Comparison of ENCODE assay signal across 24 cellular contexts in genomic region chr6:136563386-136564152, GRCh38. TPM values are rescaled to one million over a fixed set of nuclear protein-coding genes. Genes with fewer than 3 reads are reported as not detected.
A peak's percentile ranks its signal among the peaks of the same experiment; 100 is the strongest.
DNase-seq lines count a peak whose midpoint lies in the region; ATAC-seq and TF ChIP-seq lines count a peak whose summit lies in the region.
"Had no signal": no experiment of that assay in that cellular context is flagged by ENCODE, and none has a peak within 500 bp of the region (broad histone marks: within the 10 kb centered on the region; RNA-seq: fewer than 3 reads in every experiment).

No MANE protein-coding gene starts in this region.

- H3K9ac ChIP-seq in mammary epithelial cell (ENCODE audit: insufficient read depth, low read length) = no peak overlapping the region

- dilution Hi-C loops in mammary epithelial cell (cut with HindIII; ENCODE audit: low sequenced_read_pairs) = no loop called here

- peaks cover 4% of the 10 kb centered on the region for H3K4me1 ChIP-seq in CD8-positive, alpha-beta memory T cell (ENCODE audit: insufficient read depth, low read length)
- peaks cover 14% of the 10 kb centered on the region for H3K4me1 ChIP-seq in mammary epithelial cell (ENCODE audit: insufficient read depth, low read length)
- H3K4me1 ChIP-seq in prostate gland (replicated peaks) = peaks cover 26% of the 10 kb centered on the region
- H3K4me1 ChIP-seq in osteoblast (ENCODE audit: insufficient read depth, low read length) = no peaks in the 10 kb centered on the region
- H3K4me1 ChIP-seq: SJSA1 had no signal

- H3K27ac Mint-ChIP-seq in CD8-positive, alpha-beta memory T cell = peak overlapping the region in 6 of 8 donors; percentile 4 to 88 (median 12)
- H3K27ac Mint-ChIP-seq: activated naive CD4-positive, alpha-beta T cell treated with anti-CD3 and anti-CD28 coated beads, Interleukin-2, amount 10 ng/mL, durations not matched to agents 7 days and 5 days; activated T-cell treated with anti-CD3 and anti-CD28 coated beads, Interleukin-2, amount 50 U/mL, for 24 hours; mesothelial cell of epicardium; WTC11 had no signal

- H3K36me3 ChIP-seq in CD8-positive, alpha-beta memory T cell (ENCODE audit: insufficient read depth, low read length) = peaks cover 11% of the 10 kb centered on the region
- H3K36me3 ChIP-seq in mammary epithelial cell (ENCODE audit: insufficient read depth, low read length) = no peaks in the 10 kb centered on the region
- no peaks in the 10 kb centered on the region for H3K36me3 ChIP-seq in prostate gland
- no peaks in the 10 kb centered on the region for H3K36me3 ChIP-seq in osteoblast (ENCODE audit: insufficient read depth, low read length)

- H3K4me3 ChIP-seq in CD8-positive, alpha-beta memory T cell (ENCODE audit: low read length) = no peak overlapping the region
- H3K4me3 ChIP-seq in LNCaP clone FGC (ENCODE audit: low read depth, low read length) (0 out of 2 replicates have a peak overlapping the region, but pooled peaks have one; percentile 21), mammary epithelial cell (replicated peaks in 1 of 3; ENCODE audit: insufficient read depth in 1 of 3, low read depth in 2 of 3, low read length in 3 of 3) (no peak overlapping the region), prostate gland (no peak overlapping the region), osteoblast (ENCODE audit: insufficient read depth, low read length) (no peak overlapping the region)
- H3K4me3 ChIP-seq: coronary artery, heart right ventricle, left lung, SJSA1 had no signal

- TF ChIP-seq CTCF in LNCaP clone FGC (IDR thresholded peaks at IDR 0.05; ENCODE audit: control insufficient read depth, extremely low read depth, insufficient read depth) = no peak
- no peak for TF ChIP-seq CTCF in mammary epithelial cell (conservative IDR thresholded peaks at IDR 0.05 in 1 of 2, IDR thresholded peaks at IDR 0.05 in 1 of 2; ENCODE audit: extremely low read depth in 1 of 2, insufficient read depth in 1 of 2, low read depth in 1 of 2, low read length in 2 of 2)
- TF ChIP-seq CTCF in prostate gland (IDR thresholded peaks at IDR 0.05) = no peak
- TF ChIP-seq CTCF in osteoblast (IDR thresholded peaks at IDR 0.05; ENCODE audit: extremely low read depth, low read depth, low read length) = no peak

- BruUV-seq in mammary epithelial cell (replicated peaks; lab: Mats Ljungman, UMichigan) = no TSS peak

- peak overlapping the region; percentile 41 for H2AFZ ChIP-seq in mammary epithelial cell (ENCODE audit: low read depth, low read length)
- no peak overlapping the region for H2AFZ ChIP-seq in osteoblast (ENCODE audit: low read length)

- H3K27me3 Mint-ChIP-seq in CD8-positive, alpha-beta memory T cell = no peaks in the 10 kb centered on the region
- H3K27me3 Mint-ChIP-seq: activated naive CD4-positive, alpha-beta T cell treated with anti-CD3 and anti-CD28 coated beads, Interleukin-2, amount 10 ng/mL, durations not matched to agents 7 days and 5 days; activated T-cell treated with anti-CD3 and anti-CD28 coated beads, Interleukin-2, amount 50 U/mL, for 24 hours had no signal

- no peak for ATAC-seq in HG02973 (IDR thresholded peaks at IDR 0.05; ENCODE audit: unreplicated experiment)
- ATAC-seq: heart right ventricle, left lung, WTC11 had no signal

- peaks cover 9 to 50% (median 26%) of the 10 kb centered on the region in 3 donors for H3K4me1 Mint-ChIP-seq in CD8-positive, alpha-beta memory T cell
- H3K4me1 Mint-ChIP-seq: neural crest cell, WTC11 had no signal

- peak overlapping the region in 2 of 7 donors; percentile 3 to 39 for H3K4me3 Mint-ChIP-seq in CD8-positive, alpha-beta memory T cell
- H3K4me3 Mint-ChIP-seq: activated naive CD4-positive, alpha-beta T cell treated with anti-CD3 and anti-CD28 coated beads, Interleukin-2, amount 10 ng/mL, durations not matched to agents 7 days and 5 days; activated T-cell treated with anti-CD3 and anti-CD28 coated beads, Interleukin-2, amount 50 U/mL, for 24 hours; mesothelial cell of epicardium; neural crest cell; WTC11 had no signal

- POLR2A ChIA-PET in CD8-positive, alpha-beta memory T cell (lab: Charles Lee) = interaction anchor here (0.7 kb wide), 1 partner anchor 682 kb away, joined by 3 read pairs; no protein-coding TSS in a partner anchor

- H3K4me2 ChIP-seq in mammary epithelial cell (ENCODE audit: insufficient read depth, low read depth, low read length) (peak overlapping the region; percentile 41), osteoblast (ENCODE audit: insufficient read depth, low read length) (no peak overlapping the region)

- H3K36me3 Mint-ChIP-seq in CD8-positive, alpha-beta memory T cell = peaks cover 5 to 77% (median 32%) of the 10 kb centered on the region in 3 donors
- H3K36me3 Mint-ChIP-seq: WTC11 had no signal

- H3K27ac ChIP-seq in CD8-positive, alpha-beta memory T cell (ENCODE audit: low read depth, low read length) = peak overlapping the region; percentile 21
- H3K27ac ChIP-seq in mammary epithelial cell (ENCODE audit: insufficient read depth, low read depth, low read length) (peak overlapping the region; percentile 31), prostate gland (peak overlapping the region; percentile 73 to 81), osteoblast (ENCODE audit: low read depth, low read length) (no peak overlapping the region)
- H3K27ac ChIP-seq: heart right ventricle, left lung, SJSA1 had no signal

- no peaks in the 10 kb centered on the region for H3K27me3 ChIP-seq in CD8-positive, alpha-beta memory T cell (ENCODE audit: insufficient read depth, low read length, poor library complexity, severe bottlenecking)
- H3K27me3 ChIP-seq in mammary epithelial cell (ENCODE audit: insufficient read depth, low read length) = no peaks in the 10 kb centered on the region
- H3K27me3 ChIP-seq in prostate gland (replicated peaks; ENCODE audit: insufficient read depth) = no peaks in the 10 kb centered on the region
- no peaks in the 10 kb centered on the region for H3K27me3 ChIP-seq in osteoblast (ENCODE audit: insufficient read depth, low read length)
- H3K27me3 ChIP-seq: heart right ventricle, left lung, SJSA1 had no signal

- no peak for TF ChIP-seq POLR2A in prostate gland (IDR thresholded peaks at IDR 0.05)

- intact Hi-C loops in mammary epithelial cell (cut with micrococcal nuclease) = no loop called here
- intact Hi-C loops in prostate gland (cut with DNase I) = no loop called here

- H3K9me3 ChIP-seq in CD8-positive, alpha-beta memory T cell (ENCODE audit: low read length) = no peaks in the 10 kb centered on the region
- H3K9me3 ChIP-seq in mammary epithelial cell (replicated peaks; ENCODE audit: insufficient read depth, low read length) (no peaks in the 10 kb centered on the region), prostate gland (no peaks in the 10 kb centered on the region), osteoblast (ENCODE audit: low read depth, low read length) (no peaks in the 10 kb centered on the region)
- H3K9me3 ChIP-seq: heart right ventricle, left lung, SJSA1 had no signal

- H4K20me1 ChIP-seq in mammary epithelial cell (ENCODE audit: insufficient read depth, low read length) (no peaks in the 10 kb centered on the region), osteoblast (ENCODE audit: insufficient read depth, low read length) (no peaks in the 10 kb centered on the region)

- in situ Hi-C loops in mammary epithelial cell (cut with MboI; ENCODE audit: low sequenced_read_pairs in 2 of 2) = no loop called here

- no peaks in the 10 kb centered on the region for H3K9me3 Mint-ChIP-seq in CD8-positive, alpha-beta memory T cell
- H3K9me3 Mint-ChIP-seq: activated naive CD4-positive, alpha-beta T cell treated with anti-CD3 and anti-CD28 coated beads, Interleukin-2, amount 10 ng/mL, durations not matched to agents 7 days and 5 days; activated T-cell treated with anti-CD3 and anti-CD28 coated beads, Interleukin-2, amount 50 U/mL, for 24 hours; mesothelial cell of epicardium; neural crest cell; WTC11 had no signal

- CTCF ChIA-PET in CD8-positive, alpha-beta memory T cell (lab: Charles Lee) = interaction anchor here (1.1 to 2.2 kb wide), 3 partner anchors 13 to 229 kb away, joined by 3 to 6 read pairs (median 3); partner anchors contain the start of genes MAP3K5 and MAP7
- CTCF ChIA-PET in mammary epithelial cell (lab: Charles Lee; ENCODE audit: low non-redundant PET) = interaction anchor here (0.6 to 0.7 kb wide), 2 partner anchors 274 to 1440 kb away, joined by 4 to 5 read pairs; partner anchors contain the start of gene BCLAF1

- 45% methylated on average over 6 of the region's 6 CpGs for WGBS in mammary epithelial cell (ENCODE audit: low coverage, missing lambda C conversion rate)
- WGBS in prostate gland = 46% methylated on average over 6 of the region's 6 CpGs

- no peaks in the 10 kb centered on the region for H3K79me2 ChIP-seq in mammary epithelial cell (ENCODE audit: insufficient read depth, low read length)
- no peaks in the 10 kb centered on the region for H3K79me2 ChIP-seq in osteoblast (ENCODE audit: insufficient read depth, low read length)

- no peak for DNase-seq in CD8-positive, alpha-beta memory T cell
- no peak for DNase-seq in LNCaP clone FGC (ENCODE audit: low read depth)
- no peak for DNase-seq in mammary epithelial cell
- DNase-seq in prostate gland (ENCODE audit: low spot score) = no peak
- no peak for DNase-seq in SKM-1 (lab: John Stamatoyannopoulos, UW; ENCODE audit: unreplicated experiment)
- no peak for DNase-seq in osteoblast (ENCODE audit: insufficient read length, low spot score, missing footprints)
- DNase-seq: activated CD4-positive, alpha-beta T cell treated with anti-CD3 and anti-CD28 coated beads, Interleukin-2, amount 50 U/mL, for 4 hours; activated naive CD4-positive, alpha-beta T cell treated with anti-CD3 and anti-CD28 coated beads, Interleukin-2, amount 10 ng/mL, durations not matched to agents 7 days and 5 days; activated T-cell treated with anti-CD3 and anti-CD28 coated beads, Interleukin-2, amount 50 U/mL, for 24 hours; AML-193; HCEC 1CT; heart right ventricle; left lung; NCI-H146; NCI-H2171 treated with DMSO at 0.1 percent for 48 hours; small intestine; stimulated activated naive CD4-positive, alpha-beta T cell treated with Interleukin-2 at 50 U/mL for 16 hours; trophoblast cell had no signal

RNA-seq across cellular contexts. Expression of gene MAP7, which starts 13.3 kb away (rescaled TPM):
- total RNA-seq in CD8-positive, alpha-beta memory T cell = under 1 TPM; 0.50 to 0.51 TPM
- 0.52 TPM for polyA plus RNA-seq in CD8-positive, alpha-beta memory T cell
- total RNA-seq in mammary epithelial cell (10 to 100 TPM; 38.2 to 39.0 TPM), prostate gland (10 to 100 TPM; 35.1 to 45.2 TPM), osteoblast (1.4 and 1.8 TPM in 2 replicates)
- polyA plus RNA-seq in mammary epithelial cell = 10.6 TPM
- polyA minus RNA-seq in mammary epithelial cell = 15.2 TPM

Comparison
In these comparisons a context has a peak if more than half of its experiments do, and no peak if none do; other contexts are left out.
1. RNA of gene MAP7, which starts 13.3 kb away (total RNA-seq): 35.1 to 45.2 TPM in prostate gland and 38.2 to 39.0 TPM in mammary epithelial cell; 1.4 to 1.8 TPM in osteoblast and 0.50 to 0.51 TPM in CD8-positive, alpha-beta memory T cell; every median in the first group is over 10 times any median in the second.